ENCODE assay signal across 2 cellular contexts in genomic region chr11:71402878-71403277, GRCh38.
TF ChIP-seq lines count a peak whose summit lies in the region.

No MANE protein-coding gene starts in this region.

TF ChIP-seq in IMR-90, 13 proteins besides CTCF, POLR2A, EP300 and RAD21:
- TF ChIP-seq FOS (IDR thresholded peaks at IDR 0.05; ENCODE audit: low read depth, low read length) (no peak), CHD1 (IDR thresholded peaks at IDR 0.05; ENCODE audit: low read depth, low read length) (no peak), MXI1 (IDR thresholded peaks at IDR 0.05; ENCODE audit: borderline replicate concordance, low read depth, low read length) (no peak), MAFK (IDR thresholded peaks at IDR 0.05; ENCODE audit: low read depth, low read length) (no peak), SMC3 (IDR thresholded peaks at IDR 0.05; ENCODE audit: low read depth, low read length) (no peak), USF2 (IDR thresholded peaks at IDR 0.05; ENCODE audit: low read depth, low read length) (no peak)
- TF ChIP-seq, protein P1, sequence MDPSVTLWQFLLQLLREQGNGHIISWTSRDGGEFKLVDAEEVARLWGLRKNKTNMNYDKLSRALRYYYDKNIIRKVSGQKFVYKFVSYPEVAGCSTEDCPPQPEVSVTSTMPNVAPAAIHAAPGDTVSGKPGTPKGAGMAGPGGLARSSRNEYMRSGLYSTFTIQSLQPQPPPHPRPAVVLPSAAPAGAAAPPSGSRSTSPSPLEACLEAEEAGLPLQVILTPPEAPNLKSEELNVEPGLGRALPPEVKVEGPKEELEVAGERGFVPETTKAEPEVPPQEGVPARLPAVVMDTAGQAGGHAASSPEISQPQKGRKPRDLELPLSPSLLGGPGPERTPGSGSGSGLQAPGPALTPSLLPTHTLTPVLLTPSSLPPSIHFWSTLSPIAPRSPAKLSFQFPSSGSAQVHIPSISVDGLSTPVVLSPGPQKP (IDR thresholded peaks at IDR 0.05; ENCODE audit: borderline replicate concordance, low read depth, low read length), result no peak

TF ChIP-seq in GM12878, 131 proteins besides CTCF, POLR2A, EP300 and RAD21:
- TF ChIP-seq MEF2A (IDR thresholded peaks at IDR 0.05; ENCODE audit: insufficient read depth, low read depth, low read length) (no peak), ZBED1 (IDR thresholded peaks at IDR 0.05; ENCODE audit: borderline replicate concordance) (no peak), NR2C1 (IDR thresholded peaks at IDR 0.05) (no peak), NR2C2 (IDR thresholded peaks at IDR 0.05; ENCODE audit: borderline replicate concordance, control insufficient read depth, insufficient read length, low read depth) (no peak), CREM (IDR thresholded peaks at IDR 0.05; ENCODE audit: low read depth) (0 out of 2 replicates have a peak, but pooled peaks have one; percentile 35)
- TF ChIP-seq, protein P2, sequence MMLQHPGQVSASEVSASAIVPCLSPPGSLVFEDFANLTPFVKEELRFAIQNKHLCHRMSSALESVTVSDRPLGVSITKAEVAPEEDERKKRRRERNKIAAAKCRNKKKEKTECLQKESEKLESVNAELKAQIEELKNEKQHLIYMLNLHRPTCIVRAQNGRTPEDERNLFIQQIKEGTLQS (IDR thresholded peaks at IDR 0.05; ENCODE audit: borderline replicate concordance, extremely low read depth, low read depth, low read length), result no peak
TF ChIP-seq in GM12878: peak in this region for 1.
